ENCODE assay signal across 30 cellular contexts in the genomic region with DNA sequence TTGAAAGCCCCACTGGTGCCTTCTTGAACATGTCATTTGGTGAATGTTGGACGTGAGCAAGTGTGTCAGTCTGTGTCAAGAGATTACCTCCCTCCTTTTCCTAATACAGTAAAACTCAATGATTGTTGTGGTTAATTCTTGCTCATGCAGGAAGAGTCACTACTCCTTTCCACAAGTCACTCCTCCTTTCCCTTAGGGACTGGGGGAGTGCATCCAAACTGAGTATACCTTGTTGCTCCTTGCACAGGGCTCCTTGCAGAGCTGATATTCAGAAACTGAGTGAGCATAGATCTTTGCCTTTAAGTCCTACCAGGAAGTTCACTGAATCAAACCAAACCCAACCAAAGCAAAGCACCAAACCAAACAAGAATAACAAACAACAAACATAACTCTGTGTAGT.
"Had no signal": no experiment of that assay in that cellular context is flagged by ENCODE, and none has a peak within 500 bp of the region (broad histone marks: within the 10 kb centered on the region; RNA-seq: fewer than 3 reads in every experiment).

No MANE protein-coding gene starts in this region.

- H3K36me3 Mint-ChIP-seq: immature natural killer cell; naive thymus-derived CD8-positive, alpha-beta T cell; stimulated activated effector memory CD8-positive, alpha-beta T cell treated with anti-CD3 and anti-CD28 coated beads, Interleukin-12 subunit alpha, Interleukin-12 subunit beta, amount 100 ng/mL, for 72 hours had no signal

- ATAC-seq: left colon; left lung; lower lobe of right lung; naive thymus-derived CD8-positive, alpha-beta T cell; pancreas; right cardiac atrium; stimulated activated effector memory CD8-positive, alpha-beta T cell treated with anti-CD3 and anti-CD28 coated beads, Interleukin-12 subunit alpha, Interleukin-12 subunit beta, amount 100 ng/mL, for 72 hours; upper lobe of right lung had no signal

- H3K27ac Mint-ChIP-seq: immature natural killer cell; naive thymus-derived CD8-positive, alpha-beta T cell; nephron; stimulated activated effector memory CD8-positive, alpha-beta T cell treated with anti-CD3 and anti-CD28 coated beads, Interleukin-12 subunit alpha, Interleukin-12 subunit beta, amount 100 ng/mL, for 72 hours; stimulated activated naive CD8-positive, alpha-beta T cell treated with anti-CD3 and anti-CD28 coated beads, Interleukin-15, Interleukin-2, amounts not matched to agents 100 ng/mL and 50 ng/mL, for 24 hours had no signal

- H2AFZ ChIP-seq: hepatocyte had no signal

- H3K27ac ChIP-seq: hepatocyte, left lung, lower lobe of right lung, pancreas, prostate gland, sigmoid colon, spleen, suprapubic skin, thoracic aorta, tibial artery, upper lobe of right lung had no signal

- DNase-seq: immature natural killer cell; kidney; left colon; left lung; lower lobe of right lung; mammary epithelial cell; mesenchymal stem cell; naive thymus-derived CD8-positive, alpha-beta T cell; pancreas; posterior cingulate gyrus; retina; right cardiac atrium; sigmoid colon; small intestine; spleen; stimulated activated CD4-positive, alpha-beta T cell treated with anti-CD3 and anti-CD28 coated beads, Interleukin-4, amount 100 ng/mL, for 24 hours; stimulated activated naive CD4-positive, alpha-beta T cell; tibial artery; trophoblast cell; upper lobe of right lung had no signal

- H3K4me1 Mint-ChIP-seq: immature natural killer cell; naive thymus-derived CD8-positive, alpha-beta T cell; nephron; stimulated activated effector memory CD8-positive, alpha-beta T cell treated with anti-CD3 and anti-CD28 coated beads, Interleukin-12 subunit alpha, Interleukin-12 subunit beta, amount 100 ng/mL, for 72 hours had no signal

- H3K4me3 ChIP-seq: hepatocyte, left lung, lower lobe of right lung, pancreas, prostate gland, sigmoid colon, spleen, suprapubic skin, thoracic aorta, tibial artery, upper lobe of right lung had no signal

- H3K9me3 Mint-ChIP-seq: immature natural killer cell; naive thymus-derived CD8-positive, alpha-beta T cell; stimulated activated effector memory CD8-positive, alpha-beta T cell treated with anti-CD3 and anti-CD28 coated beads, Interleukin-12 subunit alpha, Interleukin-12 subunit beta, amount 100 ng/mL, for 72 hours; stimulated activated naive CD8-positive, alpha-beta T cell treated with anti-CD3 and anti-CD28 coated beads, Interleukin-15, Interleukin-2, amounts not matched to agents 100 ng/mL and 50 ng/mL, for 24 hours had no signal

- H3K4me1 ChIP-seq: left lung, lower lobe of right lung, pancreas, prostate gland, sigmoid colon, spleen, suprapubic skin, tibial artery, upper lobe of right lung had no signal

- H3K9me3 ChIP-seq: left lung, lower lobe of right lung, pancreas, prostate gland, sigmoid colon, spleen, suprapubic skin, thoracic aorta, tibial artery, upper lobe of right lung had no signal

- H3K36me3 ChIP-seq: left lung, lower lobe of right lung, pancreas, prostate gland, sigmoid colon, spleen, suprapubic skin, thoracic aorta, tibial artery, upper lobe of right lung had no signal

- FAIRE-seq: islet of Langerhans, kidney, pancreas, small intestine, urothelium cell line had no signal

- H3K79me2 ChIP-seq: hepatocyte had no signal

- H3K4me2 ChIP-seq: hepatocyte had no signal

- H3K4me3 Mint-ChIP-seq: immature natural killer cell; naive thymus-derived CD8-positive, alpha-beta T cell; nephron; neural crest cell; stimulated activated effector memory CD8-positive, alpha-beta T cell treated with anti-CD3 and anti-CD28 coated beads, Interleukin-12 subunit alpha, Interleukin-12 subunit beta, amount 100 ng/mL, for 72 hours; stimulated activated naive CD8-positive, alpha-beta T cell treated with anti-CD3 and anti-CD28 coated beads, Interleukin-15, Interleukin-2, amounts not matched to agents 100 ng/mL and 50 ng/mL, for 24 hours had no signal

- H3K27me3 ChIP-seq: hepatocyte, left lung, sigmoid colon, suprapubic skin, tibial artery, upper lobe of right lung had no signal
